ENCODE assay signal across 21 cellular contexts in the genomic region with DNA sequence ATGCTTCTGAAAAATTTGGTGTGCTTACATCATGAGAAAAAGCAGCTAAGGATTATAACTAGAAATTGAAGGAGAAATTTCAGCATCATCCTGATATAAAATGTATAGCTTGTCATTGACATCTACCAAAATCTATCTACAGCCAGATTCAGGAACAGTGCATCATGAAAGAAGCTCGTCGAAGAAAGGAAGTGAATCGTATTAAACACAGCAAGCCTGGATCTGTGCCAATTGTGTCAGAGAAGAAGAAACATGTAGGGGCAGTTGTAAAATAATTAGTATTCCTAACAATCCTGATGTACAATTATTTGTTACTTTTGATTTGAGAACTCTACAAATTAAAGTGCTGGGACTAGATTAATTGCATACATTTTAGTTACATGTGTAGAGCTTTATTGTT. TPM values are rescaled to one million over a fixed set of nuclear protein-coding genes. Genes with fewer than 3 reads are reported as not detected.
DNase-seq lines count a peak whose midpoint lies in the region; ATAC-seq, FAIRE-seq and TF ChIP-seq lines count a peak whose summit lies in the region.
"Had no signal": no experiment of that assay in that cellular context is flagged by ENCODE, and none has a peak within 500 bp of the region (broad histone marks: within the 10 kb centered on the region; RNA-seq: fewer than 3 reads in every experiment).

No MANE protein-coding gene starts in this region.

- ATAC-seq in T-helper 17 cell, result no peak
- no peak for ATAC-seq in HG03139 (IDR thresholded peaks at IDR 0.05; ENCODE audit: unreplicated experiment)
- ATAC-seq: effector memory CD8-positive, alpha-beta T cell had no signal

- TF ChIP-seq POLR2A in endothelial cell of umbilical vein (IDR thresholded peaks at IDR 0.05; ENCODE audit: low read depth, low read length), result no peak

- H3K27me3 Mint-ChIP-seq in T-helper 17 cell, result no peaks in the 10 kb centered on the region
- H3K27me3 Mint-ChIP-seq: effector memory CD8-positive, alpha-beta T cell had no signal

- H3K36me3 ChIP-seq in endothelial cell of umbilical vein (ENCODE audit: control insufficient read depth in 2 of 2, extremely low read depth in 1 of 2, insufficient read depth in 2 of 2, low read length in 2 of 2), result peaks cover 2 to 4% of the 10 kb centered on the region in 2 experiments

- no peaks in the 10 kb centered on the region for H4K20me1 ChIP-seq in endothelial cell of umbilical vein (replicated peaks; ENCODE audit: control insufficient read depth, extremely low read depth, insufficient read depth, low read length)

- no peak overlapping the region for H3K4me3 ChIP-seq in endothelial cell of umbilical vein (replicated peaks in 1 of 3; ENCODE audit: insufficient read depth in 1 of 3, low read depth in 1 of 3, low read length in 3 of 3)
- H3K4me3 ChIP-seq: left ventricle myocardium inferior, Peyer's patch, upper lobe of left lung had no signal

- H3K27ac ChIP-seq in endothelial cell of umbilical vein (ENCODE audit: insufficient read depth, low read depth, low read length), result no peak overlapping the region
- H3K27ac ChIP-seq: left ventricle myocardium inferior, Peyer's patch, upper lobe of left lung had no signal

- peak; percentile 0 for DNase-seq in NCI-H748 (lab: John Stamatoyannopoulos, UW; ENCODE audit: unreplicated experiment)
- DNase-seq in NCI-H748 treated with DMSO at 0.1 percent for 48 hours (lab: John Stamatoyannopoulos, UW), result no peak
- no peak for DNase-seq in T-helper 17 cell
- peak; percentile 32 for DNase-seq in endothelial cell of umbilical vein (ENCODE audit: low read depth, low spot score)
- no peak for DNase-seq in KG1 (lab: John Stamatoyannopoulos, UW)
- DNase-seq in SIG-M5 (lab: John Stamatoyannopoulos, UW), result no peak
- no peak for DNase-seq in anterior cingulate cortex (lab: John Stamatoyannopoulos, UW)
- DNase-seq: 8988T; activated CD4-positive, CD25-positive, alpha-beta regulatory T cell treated with anti-CD3 and anti-CD28 coated beads, Interleukin-2, amount 50 U/mL, for 72 hours; activated naive CD4-positive, alpha-beta T cell treated with anti-CD3 and anti-CD28 coated beads, Interleukin-2, amount 50 U/mL, for 16 hours; activated T-cell treated with anti-CD3 and anti-CD28 coated beads, Interleukin-2, amount 50 U/mL, for 48 hours; aorta; Caco-2; DND-41; effector memory CD8-positive, alpha-beta T cell; left ventricle myocardium inferior; NCI-H187 treated with DMSO at 0.1 percent for 48 hours; Peyer's patch; stimulated activated CD4-positive, alpha-beta T cell treated with anti-CD3 and anti-CD28 coated beads, Interleukin-12 subunit alpha, Interleukin-12 subunit beta, amount 100 ng/mL, for 4 hours; upper lobe of left lung had no signal

- no peaks in the 10 kb centered on the region for H3K79me2 ChIP-seq in endothelial cell of umbilical vein (ENCODE audit: control insufficient read depth, insufficient read depth, low read length)

- BruUV-seq in endothelial cell of umbilical vein (replicated peaks; lab: Mats Ljungman, UMichigan), result no TSS peak

- H3K36me3 Mint-ChIP-seq in T-helper 17 cell (ENCODE audit: low read depth), result peaks cover 11% of the 10 kb centered on the region

- H3K9me3 ChIP-seq in T-helper 17 cell (ENCODE audit: control insufficient read depth, low read length, poor library complexity, severe bottlenecking), result no peaks in the 10 kb centered on the region
- no peaks in the 10 kb centered on the region for H3K9me3 ChIP-seq in endothelial cell of umbilical vein (replicated peaks; ENCODE audit: control insufficient read depth, insufficient read depth, low read length)
- H3K9me3 ChIP-seq: Caco-2, left ventricle myocardium inferior, Peyer's patch, upper lobe of left lung had no signal

- POLR2A ChIA-PET in endothelial cell of umbilical vein (lab: Charles Lee), result no interaction called here

- CTCF ChIA-PET in endothelial cell of umbilical vein (lab: Charles Lee), result interaction anchor here (0.7 to 1.8 kb wide), 6 partner anchors 9 to 218 kb away, joined by 3 to 5 read pairs (median 3); partner anchors contain the start of gene AP4E1

- H2AFZ ChIP-seq in endothelial cell of umbilical vein (ENCODE audit: low read depth, low read length), result no peak overlapping the region

- H3K4me1 Mint-ChIP-seq in T-helper 17 cell, result peaks cover 2% of the 10 kb centered on the region

- no peak overlapping the region for H3K4me3 Mint-ChIP-seq in T-helper 17 cell
- H3K4me3 Mint-ChIP-seq: effector memory CD8-positive, alpha-beta T cell had no signal

- H3K9me1 ChIP-seq in endothelial cell of umbilical vein (replicated peaks; ENCODE audit: control insufficient read depth, extremely low read depth, insufficient read depth, low read length), result no peaks in the 10 kb centered on the region

- peaks cover 5% of the 10 kb centered on the region for H3K4me1 ChIP-seq in endothelial cell of umbilical vein (ENCODE audit: control insufficient read depth, extremely low read depth, insufficient read depth, low read length)
- H3K4me1 ChIP-seq: Caco-2, left ventricle myocardium inferior, Peyer's patch, upper lobe of left lung had no signal

- H3K27ac Mint-ChIP-seq in T-helper 17 cell, result peak overlapping the region; percentile 24
- H3K27ac Mint-ChIP-seq: effector memory CD8-positive, alpha-beta T cell had no signal

- H3K4me2 ChIP-seq in endothelial cell of umbilical vein (ENCODE audit: insufficient read depth, low read length), result no peak overlapping the region

- peak; percentile 43 for FAIRE-seq in endothelial cell of umbilical vein (lab: Jason Lieb, UNC)

- H3K27me3 ChIP-seq in endothelial cell of umbilical vein (ENCODE audit: control insufficient read depth in 2 of 2, insufficient read depth in 2 of 2, low read length in 2 of 2), result no peaks in the 10 kb centered on the region
- H3K27me3 ChIP-seq: Peyer's patch, upper lobe of left lung had no signal

- intact Hi-C loops in endothelial cell of umbilical vein (cut with micrococcal nuclease), result no loop called here

- TF ChIP-seq CTCF in endothelial cell of umbilical vein (IDR thresholded peaks at IDR 0.05; ENCODE audit: extremely low read depth in 1 of 2, insufficient read depth in 1 of 2, low read depth in 1 of 2, low read length in 2 of 2), result no peak

- dilution Hi-C loops in endothelial cell of umbilical vein (cut with MboI; ENCODE audit: extremely low pct_ligation_motif_present, low sequenced_read_pairs), result no loop called here

- no peak overlapping the region for H3K9ac ChIP-seq in endothelial cell of umbilical vein (replicated peaks; ENCODE audit: extremely low read depth, insufficient read depth, low read length)

TF ChIP-seq in endothelial cell of umbilical vein, 7 proteins besides CTCF, POLR2A, EP300 and RAD21:
- TF ChIP-seq, protein P1, sequence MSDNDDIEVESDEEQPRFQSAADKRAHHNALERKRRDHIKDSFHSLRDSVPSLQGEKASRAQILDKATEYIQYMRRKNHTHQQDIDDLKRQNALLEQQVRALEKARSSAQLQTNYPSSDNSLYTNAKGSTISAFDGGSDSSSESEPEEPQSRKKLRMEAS (IDR thresholded peaks at IDR 0.05; ENCODE audit: insufficient read depth, insufficient read length), result no peak
- peak; percentile 16 for TF ChIP-seq FOS (IDR thresholded peaks at IDR 0.05; ENCODE audit: borderline replicate concordance, insufficient read depth, low read length)

RNA-seq across cellular contexts. Expression of gene AP4E1, which starts 37.2 kb away (rescaled TPM):
- 1 to 10 TPM; 7.6 to 9.6 TPM for total RNA-seq in T-helper 17 cell
- 9.8 and 10.1 TPM in 2 replicates for total RNA-seq in endothelial cell of umbilical vein
- polyA plus RNA-seq in endothelial cell of umbilical vein, result 0.96 and 1.6 TPM in 2 replicates
- 1.5 and 1.7 TPM in 2 replicates for polyA plus RNA-seq in endothelial cell of umbilical vein (2011; cell fraction: cytosol; rRNA removed)
- polyA plus RNA-seq in endothelial cell of umbilical vein (2011; cell fraction: nucleus; rRNA removed), result 2.5 and 3.9 TPM in 2 replicates
- 3.7 and 5.7 TPM in 2 replicates for polyA plus RNA-seq in endothelial cell of umbilical vein (2012)
- 3.8 and 4.4 TPM in 2 replicates for polyA minus RNA-seq in endothelial cell of umbilical vein
- 8.3 TPM for polyA minus RNA-seq in endothelial cell of umbilical vein (2011; cell fraction: cytosol; rRNA and poly(A)+ RNA removed)
- polyA minus RNA-seq in endothelial cell of umbilical vein (2011; cell fraction: nucleus; rRNA and poly(A)+ RNA removed), result 5.5 and 8.2 TPM in 2 replicates

Comparison
In these comparisons a context has a peak if more than half of its experiments do, and no peak if none do; other contexts are left out.
1. DNase-seq: peak in NCI-H748 (single experiment) and endothelial cell of umbilical vein (single experiment); none in NCI-H748 treated with DMSO at 0.1 percent for 48 hours (single experiment), T-helper 17 cell (0 of 3), KG1 (single experiment), SIG-M5 (single experiment) and anterior cingulate cortex (0 of 58).